ENCODE assay signal across 24 cellular contexts in the genomic region with DNA sequence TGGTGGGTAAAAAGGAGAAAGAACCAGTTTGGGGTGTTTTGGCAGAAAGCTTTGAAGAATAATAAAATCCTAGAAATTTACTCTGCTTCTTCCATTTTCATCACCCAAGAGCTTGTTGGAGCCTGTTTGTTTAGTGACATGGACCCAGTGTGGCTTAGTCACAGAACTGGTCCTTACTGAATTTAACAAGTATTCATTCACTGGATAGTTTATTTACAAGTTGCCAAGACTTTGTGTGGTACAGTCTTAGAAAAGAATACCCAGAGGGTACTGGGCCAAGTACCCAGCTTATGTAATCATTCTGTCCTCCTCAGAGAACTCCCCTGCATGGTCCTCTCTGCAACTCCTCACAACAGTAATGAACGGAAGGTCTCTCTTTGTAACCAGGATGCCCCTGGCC. TPM values are rescaled to one million over a fixed set of nuclear protein-coding genes. Genes with fewer than 3 reads are reported as not detected.
A peak's percentile ranks its signal among the peaks of the same experiment; 100 is the strongest.
DNase-seq lines count a peak whose midpoint lies in the region; ATAC-seq, FAIRE-seq and TF ChIP-seq lines count a peak whose summit lies in the region.
"Had no signal": no experiment of that assay in that cellular context is flagged by ENCODE, and none has a peak within 500 bp of the region (broad histone marks: within the 10 kb centered on the region; RNA-seq: fewer than 3 reads in every experiment).

No MANE protein-coding gene starts in this region.

- peaks cover 0 to 8% of the 10 kb centered on the region in 2 donors for H3K36me3 ChIP-seq in left lung
- H3K36me3 ChIP-seq: SJCRH30 had no signal

- TF ChIP-seq CTCF in chondrocyte (IDR thresholded peaks at IDR 0.05) (no peak), left lung (IDR thresholded peaks at IDR 0.05) (no peak)

- H3K9me3 Mint-ChIP-seq in activated naive CD4-positive, alpha-beta T cell treated with anti-CD3 and anti-CD28 coated beads, Interleukin-2, amount 10 ng/mL, durations not matched to agents 7 days and 5 days, result no peaks in the 10 kb centered on the region
- peaks cover 3% of the 10 kb centered on the region for H3K9me3 Mint-ChIP-seq in chondrocyte (ENCODE audit: low read depth)
- H3K9me3 Mint-ChIP-seq: activated naive CD4-positive, alpha-beta T cell treated with anti-CD3 and anti-CD28 coated beads for 36 hours had no signal

- no peaks in the 10 kb centered on the region for H3K27me3 Mint-ChIP-seq in activated naive CD4-positive, alpha-beta T cell treated with anti-CD3 and anti-CD28 coated beads, Interleukin-2, amount 10 ng/mL, durations not matched to agents 7 days and 5 days
- no peaks in the 10 kb centered on the region for H3K27me3 Mint-ChIP-seq in chondrocyte (ENCODE audit: low read depth)

- H3K27me3 ChIP-seq in left lung, result no peaks in the 10 kb centered on the region
- H3K27me3 ChIP-seq: gastrocnemius medialis, pancreas, SJCRH30, transverse colon had no signal

- peak; percentile 56 for ATAC-seq in left lung
- ATAC-seq in HG02588 (IDR thresholded peaks at IDR 0.05; ENCODE audit: unreplicated experiment), result no peak
- ATAC-seq in GM19455 (IDR thresholded peaks at IDR 0.05; ENCODE audit: unreplicated experiment), result no peak
- ATAC-seq: CD8-positive, alpha-beta T cell; gastrocnemius medialis; pancreas had no signal

- no peak overlapping the region for H3K4me3 ChIP-seq in left lung
- H3K4me3 ChIP-seq: gastrocnemius medialis, pancreas, SJCRH30, transverse colon had no signal

- no peak overlapping the region for H3K27ac ChIP-seq in left lung
- H3K27ac ChIP-seq: 22Rv1, gastrocnemius medialis, pancreas, SJCRH30, transverse colon had no signal

- H3K4me1 Mint-ChIP-seq in activated naive CD4-positive, alpha-beta T cell treated with anti-CD3 and anti-CD28 coated beads, Interleukin-2, amount 10 ng/mL, durations not matched to agents 7 days and 5 days, result peaks cover 29% of the 10 kb centered on the region
- peaks cover 19% of the 10 kb centered on the region for H3K4me1 Mint-ChIP-seq in chondrocyte (ENCODE audit: low read depth)

- CTCF ChIA-PET in activated naive CD4-positive, alpha-beta T cell treated with anti-CD3 and anti-CD28 coated beads, Interleukin-2, amount 10 ng/mL, durations not matched to agents 7 days and 5 days (lab: Charles Lee), result interaction anchor here (0.9 kb wide), 1 partner anchor 16 kb away, joined by 3 read pairs; no protein-coding TSS in a partner anchor

- peaks cover 0 to 10% of the 10 kb centered on the region in 2 donors for H3K4me1 ChIP-seq in left lung
- H3K4me1 ChIP-seq: SJCRH30 had no signal

- DNase-seq in activated naive CD4-positive, alpha-beta T cell treated with anti-CD3 and anti-CD28 coated beads, Interleukin-2, amount 10 ng/mL, durations not matched to agents 7 days and 5 days, result no peak
- no peak for DNase-seq in activated naive CD4-positive, alpha-beta T cell (lab: John Stamatoyannopoulos, UW)
- no peak for DNase-seq in chondrocyte (ENCODE audit: low spot score)
- no peak for DNase-seq in left lung
- DNase-seq in urothelium cell line (ENCODE audit: low spot score), result no peak
- no peak for DNase-seq in RCC 7860 (ENCODE audit: low spot score)
- DNase-seq: activated CD4-positive, alpha-beta T cell treated with anti-CD3 and anti-CD28 coated beads for 48 hours; activated naive CD4-positive, alpha-beta T cell treated with anti-CD3 and anti-CD28 coated beads for 36 hours; activated T-cell treated with anti-CD3 and anti-CD28 coated beads, Interleukin-2, amount 50 U/mL, for 48 hours; CD8-positive, alpha-beta T cell; erythroblast; gastrocnemius medialis; Kasumi-1; NCI-H1048; NCI-H187 treated with DMSO at 0.1 percent for 48 hours; NCI-H526 treated with DMSO at 0.1 percent for 48 hours; pancreas; SJCRH30; transverse colon had no signal

- FAIRE-seq in urothelium cell line (lab: Jason Lieb, UNC) (no peak), RCC 7860 (lab: Jason Lieb, UNC) (no peak)
- FAIRE-seq: H1, islet of Langerhans, pancreas had no signal

- H3K9me3 ChIP-seq in left lung, result no peaks in the 10 kb centered on the region
- H3K9me3 ChIP-seq: gastrocnemius medialis, pancreas, SJCRH30, transverse colon had no signal

- intact Hi-C loops in left lung (cut with DNase I), result no loop called here

- H3K27ac Mint-ChIP-seq in activated naive CD4-positive, alpha-beta T cell treated with anti-CD3 and anti-CD28 coated beads, Interleukin-2, amount 10 ng/mL, durations not matched to agents 7 days and 5 days, result peak overlapping the region; percentile 8
- peak overlapping the region; percentile 34 for H3K27ac Mint-ChIP-seq in chondrocyte (ENCODE audit: unreplicated experiment)
- H3K27ac Mint-ChIP-seq: activated naive CD4-positive, alpha-beta T cell treated with anti-CD3 and anti-CD28 coated beads for 36 hours; CD8-positive, alpha-beta T cell had no signal

- H3K36me3 Mint-ChIP-seq in activated naive CD4-positive, alpha-beta T cell treated with anti-CD3 and anti-CD28 coated beads, Interleukin-2, amount 10 ng/mL, durations not matched to agents 7 days and 5 days, result peaks cover 59% of the 10 kb centered on the region
- H3K36me3 Mint-ChIP-seq in chondrocyte (ENCODE audit: low read depth), result peaks cover 12% of the 10 kb centered on the region

- no peak overlapping the region for H3K4me3 Mint-ChIP-seq in activated naive CD4-positive, alpha-beta T cell treated with anti-CD3 and anti-CD28 coated beads, Interleukin-2, amount 10 ng/mL, durations not matched to agents 7 days and 5 days
- no peak overlapping the region for H3K4me3 Mint-ChIP-seq in chondrocyte (ENCODE audit: unreplicated experiment)
- H3K4me3 Mint-ChIP-seq: activated naive CD4-positive, alpha-beta T cell treated with anti-CD3 and anti-CD28 coated beads for 36 hours; CD8-positive, alpha-beta T cell had no signal

RNA-seq across cellular contexts. Expression of a gene that starts 16.3 kb away (rescaled TPM):
- total RNA-seq in chondrocyte (43.4 to 62.4 TPM (median 58.6 TPM) in 3 replicates), left lung (10 to 100 TPM; 34.8 to 54.9 TPM)

RNA-seq across cellular contexts. Expression of a gene that starts 55.6 kb away (rescaled TPM):
- total RNA-seq in chondrocyte (5.4 to 8.9 TPM (median 8.9 TPM) in 3 replicates), left lung (1 to 10 TPM; 7.1 to 7.4 TPM)
